In genomic region chr11:64659417-64660144, GRCh38 we compare ENCODE assay signal across 14 cellular contexts.
A peak's percentile ranks its signal among the peaks of the same experiment; 100 is the strongest.
DNase-seq lines count a peak whose midpoint lies in the region; ATAC-seq, FAIRE-seq and TF ChIP-seq lines count a peak whose summit lies in the region.
"Had no signal": no experiment of that assay in that cellular context is flagged by ENCODE, and none has a peak within 500 bp of the region (broad histone marks: within the 10 kb centered on the region; RNA-seq: fewer than 3 reads in every experiment).

No MANE protein-coding gene starts in this region.

- H3K4me3 ChIP-seq in AG04450 (ENCODE audit: low read depth, low read length) (no peak overlapping the region), GM12878 (no peak overlapping the region), right lobe of liver (no peak overlapping the region)
- H3K4me3 ChIP-seq: uterus had no signal

- RAD21 ChIA-PET in GM12878 (lab: Charles Lee; ENCODE audit: unreplicated experiment), result interaction anchor here (0.8 to 1.4 kb wide), 4 partner anchors 13 to 30 kb away, joined by 3 to 4 read pairs (median 3); no protein-coding TSS in a partner anchor

- no TSS peak for BruUV-seq in GM12878 (replicated peaks; lab: Mats Ljungman, UMichigan)

- POLR2A ChIA-PET in AG04450 (lab: Yijun Ruan, JAX) (no interaction called here), GM12878 (lab: Charles Lee) (no interaction called here)

- ATAC-seq in GM12878 (peak; percentile 30; the same call in 1 of the 3 replicates), right lobe of liver (peak; percentile 16 to 58 (median 40)), HG02571 (IDR thresholded peaks at IDR 0.05; ENCODE audit: unreplicated experiment) (no peak), GM18502 (IDR thresholded peaks at IDR 0.05; ENCODE audit: poor library complexity, unreplicated experiment) (no peak), HG03097 (IDR thresholded peaks at IDR 0.05; ENCODE audit: low FRiP score, unreplicated experiment) (no peak)
- ATAC-seq: Right ventricle myocardium inferior had no signal

- no peak overlapping the region for H3K9ac ChIP-seq in GM12878 (ENCODE audit: control insufficient read depth, insufficient read depth, low read length)

- in situ Hi-C loops in GM12878 (cut with MboI), result no loop called here

- no peak for TF ChIP-seq CTCF in AG04450 (IDR thresholded peaks at IDR 0.05; ENCODE audit: low read depth, low read length)
- TF ChIP-seq CTCF in GM12878 (IDR thresholded peaks at IDR 0.05 in 2 of 3, conservative IDR thresholded peaks at IDR 0.05 in 1 of 3; ENCODE audit: control insufficient read depth in 2 of 3, extremely low read depth in 1 of 3, insufficient read depth in 1 of 3, low read depth in 3 of 3, low read length in 3 of 3), result no peak
- no peak for TF ChIP-seq CTCF in right lobe of liver (IDR thresholded peaks at IDR 0.05)

- H3K27me3 ChIP-seq in AG04450 (ENCODE audit: control insufficient read depth, insufficient read depth, low read length) (peaks cover 3% of the 10 kb centered on the region), GM12878 (replicated peaks in 1 of 2; ENCODE audit: control insufficient read depth in 2 of 2, insufficient read depth in 2 of 2, low read length in 1 of 2) (no peaks in the 10 kb centered on the region), right lobe of liver (no peaks in the 10 kb centered on the region)
- H3K27me3 ChIP-seq: uterus had no signal

- no peaks in the 10 kb centered on the region for H3K79me2 ChIP-seq in GM12878 (ENCODE audit: control insufficient read depth, insufficient read depth, low read length)

- H3K4me1 ChIP-seq in GM12878 (ENCODE audit: control insufficient read depth, insufficient read depth, low read length), result peaks cover 9% of the 10 kb centered on the region
- H3K4me1 ChIP-seq in right lobe of liver, result peaks cover 0 to 41% (median 4%) of the 10 kb centered on the region in 4 donors
- H3K4me1 ChIP-seq: uterus had no signal

- peak; percentile 26 for DNase-seq in AG04450 (ENCODE audit: low read depth, low spot score)
- peak; percentile 98 for DNase-seq in LHCN-M2 (ENCODE audit: low read depth)
- DNase-seq in GM12878 (ENCODE audit: low read depth, low spot score), result no peak
- DNase-seq in right lobe of liver, result peak in 2 of 3 donors; percentile 68 to 71
- no peak for DNase-seq in NCI-H82 treated with DMSO at 0.1 percent for 48 hours (lab: John Stamatoyannopoulos, UW; ENCODE audit: unreplicated experiment)
- DNase-seq: activated CD8-positive, alpha-beta memory T cell treated with anti-CD3 and anti-CD28 coated beads for 24 hours; Calu3; NCI-H1417 treated with DMSO at 0.1 percent for 48 hours; uterus had no signal

- TF ChIP-seq POLR2A in GM12878 (IDR thresholded peaks at IDR 0.05; ENCODE audit: low read depth, low read length) (no peak), right lobe of liver (IDR thresholded peaks at IDR 0.05) (no peak)

- no peak for TF ChIP-seq RAD21 in GM12878 (IDR thresholded peaks at IDR 0.05; ENCODE audit: insufficient read depth, low read depth, low read length)

- no peak overlapping the region for H3K4me2 ChIP-seq in GM12878 (ENCODE audit: control insufficient read depth, insufficient read depth)

- FAIRE-seq in GM12878 (lab: Jason Lieb, UNC), result no peak
- FAIRE-seq: islet of Langerhans had no signal

- TF ChIP-seq EP300 in GM12878 (IDR thresholded peaks at IDR 0.05; ENCODE audit: borderline replicate concordance in 1 of 2, control insufficient read depth in 1 of 2, low read depth in 2 of 2, low read length in 2 of 2), result no peak

- CTCF ChIA-PET in AG04450 (lab: Charles Lee) (interaction anchor here (1.0 to 2.7 kb wide), 4 partner anchors 9 to 210 kb away, joined by 3 to 14 read pairs (median 7); no protein-coding TSS in a partner anchor), GM12878 (lab: Yijun Ruan, JAX) (interaction anchor here (0.8 to 4.6 kb wide), 8 partner anchors 8 to 45 kb away, joined by 3 to 21 read pairs (median 4); no protein-coding TSS in a partner anchor)

- H3K36me3 ChIP-seq in GM12878 (ENCODE audit: control insufficient read depth in 2 of 2, insufficient read depth in 2 of 2, low read length in 1 of 2) (no peaks in the 10 kb centered on the region), right lobe of liver (no peaks in the 10 kb centered on the region)
- H3K36me3 ChIP-seq: uterus had no signal

- intact Hi-C loops in GM12878 (cut with micrococcal nuclease; ENCODE audit: unreplicated experiment) (no loop called here), right lobe of liver (cut with DNase I) (no loop called here)

- SMC1A ChIA-PET in GM12878 (lab: Charles Lee; ENCODE audit: uncharacterized antibody, unreplicated experiment), result interaction anchor here (1.2 kb wide), 1 partner anchor 15 kb away, joined by 3 read pairs; no protein-coding TSS in a partner anchor

- H2AFZ ChIP-seq in GM12878 (ENCODE audit: control insufficient read depth, low read depth, low read length), result no peak overlapping the region

- H3K27ac ChIP-seq in AG04450 (ENCODE audit: low read depth, low read length) (no peak overlapping the region), GM12878 (ENCODE audit: control insufficient read depth, insufficient read depth) (no peak overlapping the region), right lobe of liver (no peak overlapping the region)
- H3K27ac ChIP-seq: uterus had no signal

- WGBS in GM12878 (ENCODE audit: insufficient coverage, insufficient replicate concordance, low lambda C conversion rate, missing lambda C conversion rate), result 30% methylated on average over 9 of the region's 9 CpGs
- WGBS in right lobe of liver (ENCODE audit: insufficient coverage, low coverage, low lambda C conversion rate, missing lambda C conversion rate), result 67% methylated on average over 1 of the region's 9 CpGs

- no peaks in the 10 kb centered on the region for H4K20me1 ChIP-seq in GM12878 (ENCODE audit: control insufficient read depth, insufficient read depth)

- H3K9me3 ChIP-seq in AG04450 (ENCODE audit: control insufficient read depth, insufficient read depth, low read length) (no peaks in the 10 kb centered on the region), GM12878 (replicated peaks; ENCODE audit: control insufficient read depth, insufficient read depth, low read length) (no peaks in the 10 kb centered on the region), right lobe of liver (no peaks in the 10 kb centered on the region)
- H3K9me3 ChIP-seq: uterus had no signal

TF ChIP-seq in GM12878, 131 proteins besides CTCF, POLR2A, EP300 and RAD21:
- TF ChIP-seq IRF4 (IDR thresholded peaks at IDR 0.05; ENCODE audit: low read depth, low read length) (no peak), BCL3 (IDR thresholded peaks at IDR 0.05; ENCODE audit: borderline replicate concordance, insufficient read depth, low read depth, low read length, poor library complexity, severe bottlenecking) (peak; percentile 8), FOS (IDR thresholded peaks at IDR 0.05; ENCODE audit: borderline replicate concordance, extremely low read depth, insufficient read length) (no peak), ATF2 (IDR thresholded peaks at IDR 0.05; ENCODE audit: low read length) (no peak), JUNB (IDR thresholded peaks at IDR 0.05) (no peak), KAT2A (conservative IDR thresholded peaks at IDR 0.05; ENCODE audit: control insufficient read depth, low read depth, low read length) (no peak), BHLHE40 (IDR thresholded peaks at IDR 0.05; ENCODE audit: borderline replicate concordance in 1 of 2, low read depth in 2 of 2, low read length in 1 of 2) (no peak)

Comparison
In these comparisons a context has a peak if more than half of its experiments do, and no peak if none do; other contexts are left out.
1. DNase-seq: peak in AG04450 (single experiment), LHCN-M2 (single experiment) and right lobe of liver (2 of 3); none in GM12878 (single experiment) and NCI-H82 treated with DMSO at 0.1 percent for 48 hours (single experiment).
2. ATAC-seq: peak in GM12878 (single experiment) and right lobe of liver (4 of 4); none in HG02571 (single experiment), GM18502 (single experiment) and HG03097 (single experiment).